In genomic region chr17:9003355-9004131, GRCh38 we compare ENCODE assay signal across 9 cellular contexts. TPM values are rescaled to one million over a fixed set of nuclear protein-coding genes. Genes with fewer than 3 reads are reported as not detected.
DNase-seq lines count a peak whose midpoint lies in the region; FAIRE-seq and TF ChIP-seq lines count a peak whose summit lies in the region.
"Had no signal": no experiment of that assay in that cellular context is flagged by ENCODE, and none has a peak within 500 bp of the region (broad histone marks: within the 10 kb centered on the region; RNA-seq: fewer than 3 reads in every experiment).

No MANE protein-coding gene starts in this region.

- peaks cover 8 to 34% (median 25%) of the 10 kb centered on the region in 6 donors for H3K4me1 ChIP-seq in spleen

- peaks cover 0 to 4% (median 0%) of the 10 kb centered on the region in 8 donors for H3K9me3 ChIP-seq in spleen

- no peak overlapping the region for H3K27ac Mint-ChIP-seq in activated naive CD8-positive, alpha-beta T cell treated with anti-CD3 and anti-CD28 coated beads for 36 hours
- H3K27ac Mint-ChIP-seq in immature natural killer cell: no peak overlapping the region

- H3K9me3 Mint-ChIP-seq in activated naive CD8-positive, alpha-beta T cell treated with anti-CD3 and anti-CD28 coated beads for 36 hours: no peaks in the 10 kb centered on the region
- no peaks in the 10 kb centered on the region for H3K9me3 Mint-ChIP-seq in immature natural killer cell

- H3K27ac ChIP-seq in spleen: no peak overlapping the region

- H3K36me3 Mint-ChIP-seq in activated naive CD8-positive, alpha-beta T cell treated with anti-CD3 and anti-CD28 coated beads for 36 hours: no peaks in the 10 kb centered on the region
- H3K36me3 Mint-ChIP-seq in immature natural killer cell: peaks cover 0 to 4% (median 0%) of the 10 kb centered on the region in 3 donors

- H3K27me3 Mint-ChIP-seq in activated naive CD8-positive, alpha-beta T cell treated with anti-CD3 and anti-CD28 coated beads for 36 hours: peaks cover 85% of the 10 kb centered on the region
- H3K27me3 Mint-ChIP-seq in immature natural killer cell (ENCODE audit: low read depth in 3 of 3): peaks cover 18 to 32% (median 31%) of the 10 kb centered on the region in 3 donors

- in situ Hi-C loops in KBM-7 (cut with MboI; ENCODE audit: low pct_unique_long_range_greater_than_20kb, low sequenced_read_pairs): no loop called here

- peak overlapping the region; percentile 29 for H3K4me3 Mint-ChIP-seq in activated naive CD8-positive, alpha-beta T cell treated with anti-CD3 and anti-CD28 coated beads for 36 hours
- peak overlapping the region in 3 of 5 donors; percentile 30 to 50 (median 44) for H3K4me3 Mint-ChIP-seq in immature natural killer cell

- peak overlapping the region in 7 of 8 donors; percentile 18 to 72 (median 42) for H3K4me3 ChIP-seq in spleen

- TF ChIP-seq CTCF in spleen (IDR thresholded peaks at IDR 0.05 in 8 of 11, conservative IDR thresholded peaks at IDR 0.05 in 3 of 11): no peak

- H3K27me3 ChIP-seq in spleen (replicated peaks in 1 of 7): peaks cover 6 to 99% (median 59%) of the 10 kb centered on the region in 7 donors

- TF ChIP-seq POLR2A in spleen (IDR thresholded peaks at IDR 0.05): no peak
- no peak for TF ChIP-seq POLR2A in erythroblast (IDR thresholded peaks at IDR 0.05; ENCODE audit: low read length)

- H3K36me3 ChIP-seq in spleen: no peaks in the 10 kb centered on the region

- peaks cover 6% of the 10 kb centered on the region for H3K4me1 Mint-ChIP-seq in activated naive CD8-positive, alpha-beta T cell treated with anti-CD3 and anti-CD28 coated beads for 36 hours
- H3K4me1 Mint-ChIP-seq in immature natural killer cell: peaks cover 7 to 10% of the 10 kb centered on the region in 2 donors

- DNase-seq in GM19239 (ENCODE audit: insufficient read length, low spot score) (peak; percentile 21), immature natural killer cell (no peak), spleen (no peak), putamen (ENCODE audit: low spot score) (no peak), erythroblast (lab: John Stamatoyannopoulos, UW) (no peak), KBM-7 (no peak), glomerular visceral epithelial cell (ENCODE audit: extremely low spot score) (no peak)
- no peak for DNase-seq in activated naive CD8-positive, alpha-beta T cell treated with anti-CD3 and anti-CD28 coated beads for 36 hours
- DNase-seq: NCI-H2107 had no signal

- WGBS in spleen, 5 donors: 1 to 2% (median 1%) methylated on average over 34 to 90 of the region's 90 CpGs

- no peak for FAIRE-seq in GM19239 (lab: Jason Lieb, UNC)

- intact Hi-C loops in spleen (cut with DNase I; ENCODE audit: low total_unique reads): no loop called here

RNA-seq across cellular contexts. Expression of gene NTN1, which starts 17.8 kb away (rescaled TPM):
- under 1 TPM; 0.43 to 0.54 TPM for total RNA-seq in activated naive CD8-positive, alpha-beta T cell treated with anti-CD3 and anti-CD28 coated beads for 36 hours
- polyA plus RNA-seq in immature natural killer cell (not detected), spleen (under 1 TPM; 0.07 to 0.38 (median 0.14) TPM)
- under 1 TPM in 5 of 7 donors, not detected in 2; 0.17 to 0.43 (median 0.23) TPM for total RNA-seq in spleen

RNA-seq across cellular contexts. Expression of gene PIK3R5, which starts 38.0 kb away (rescaled TPM):
- total RNA-seq in activated naive CD8-positive, alpha-beta T cell treated with anti-CD3 and anti-CD28 coated beads for 36 hours: 10 to 100 TPM; 27.9 to 32.6 TPM
- polyA plus RNA-seq in immature natural killer cell (10 to 100 TPM; 26.7 to 90.9 (median 28.9) TPM), spleen (10 to 100 TPM in 2 of 3 donors, 1 to 10 TPM in 1; 8.5 to 18.2 (median 12.3) TPM)
- total RNA-seq in spleen: 100 to 1,000 TPM in 1 of 7 donors, 10 to 100 TPM in 6; 46.1 to 110 (median 79.1) TPM
